In genomic region chr14:61524211-61524806, GRCh38 we compare ENCODE assay signal across 8 cellular contexts.
DNase-seq lines count a peak whose midpoint lies in the region; ATAC-seq and TF ChIP-seq lines count a peak whose summit lies in the region.

No MANE protein-coding gene starts in this region.

- H3K79me1 ChIP-seq in neuronal stem cell (ENCODE audit: low read depth, low read length): no peaks in the 10 kb centered on the region

- H3K36me3 ChIP-seq in right lobe of liver (no peaks in the 10 kb centered on the region), neuronal stem cell (replicated peaks in 1 of 2; ENCODE audit: control insufficient read depth in 2 of 2, insufficient read depth in 2 of 2, low read length in 2 of 2) (no peaks in the 10 kb centered on the region)

- H2AFZ ChIP-seq in neuronal stem cell (ENCODE audit: low read length): no peak overlapping the region

- no peak overlapping the region for H4K8ac ChIP-seq in neuronal stem cell (ENCODE audit: low read depth, low read length)

- no peak overlapping the region for H2AK5ac ChIP-seq in neuronal stem cell (ENCODE audit: low read depth, low read length)

- H4K91ac ChIP-seq in neuronal stem cell (ENCODE audit: low read depth, low read length, poor library complexity): no peak overlapping the region

- no peak overlapping the region for H2BK12ac ChIP-seq in neuronal stem cell (ENCODE audit: low read length)

- H3K27me3 ChIP-seq in right lobe of liver: no peaks in the 10 kb centered on the region
- peaks cover 0 to 3% (median 0%) of the 10 kb centered on the region in 3 experiments for H3K27me3 ChIP-seq in neuronal stem cell (ENCODE audit: control insufficient read depth in 3 of 3, insufficient read depth in 3 of 3, low read depth in 1 of 3, low read length in 3 of 3)

- no peak overlapping the region for H2BK15ac ChIP-seq in neuronal stem cell (ENCODE audit: low read length)

- H3K9ac ChIP-seq in neuronal stem cell (ENCODE audit: low read depth, low read length, poor library complexity): no peak overlapping the region

- H3K4me1 ChIP-seq in right lobe of liver: peaks cover 0 to 37% (median 21%) of the 10 kb centered on the region in 4 donors
- peaks cover 11 to 14% of the 10 kb centered on the region in 2 donors for H3K4me1 ChIP-seq in neuronal stem cell (ENCODE audit: control insufficient read depth in 2 of 2, insufficient read depth in 1 of 2, low read depth in 1 of 2, low read length in 2 of 2)

- no peak overlapping the region for H2BK120ac ChIP-seq in neuronal stem cell (ENCODE audit: low read depth, low read length)

- no peak overlapping the region for H3K23ac ChIP-seq in neuronal stem cell (ENCODE audit: low read depth, low read length, poor library complexity)

- H3K4me2 ChIP-seq in neuronal stem cell (ENCODE audit: insufficient read depth, low read length, poor library complexity, severe bottlenecking): no peak overlapping the region

- H3K4me3 ChIP-seq in AG10803 (ENCODE audit: low read length) (no peak overlapping the region), right lobe of liver (no peak overlapping the region), neuronal stem cell (ENCODE audit: low read length in 2 of 2) (no peak overlapping the region)

- H3K9me3 ChIP-seq in right lobe of liver (no peaks in the 10 kb centered on the region), neuronal stem cell (replicated peaks in 1 of 2; ENCODE audit: control insufficient read depth in 2 of 2, insufficient read depth in 1 of 2, low read depth in 1 of 2, low read length in 2 of 2) (no peaks in the 10 kb centered on the region)

- peak; percentile 82 for DNase-seq in AG10803 (ENCODE audit: low read depth)
- DNase-seq in LHCN-M2 (ENCODE audit: low read depth): peak; percentile 95
- peak; percentile 75 for DNase-seq in astrocyte of the hippocampus (ENCODE audit: low read depth, low spot score)
- DNase-seq in right lobe of liver: no peak
- no peak for DNase-seq in HPDE6-E6E7 (ENCODE audit: extremely low spot score)
- DNase-seq in activated CD4-positive, CD25-positive, alpha-beta regulatory T cell treated with anti-CD3 and anti-CD28 coated beads, Interleukin-2, amount 50 U/mL, for 72 hours: no peak
- DNase-seq in neuronal stem cell (ENCODE audit: low spot score): no peak

- H3K4ac ChIP-seq in neuronal stem cell (ENCODE audit: low read length): no peak overlapping the region

- intact Hi-C loops in right lobe of liver (cut with DNase I): no loop called here

- H3K14ac ChIP-seq in neuronal stem cell (ENCODE audit: low read length): no peak overlapping the region

- no peak overlapping the region for H3K18ac ChIP-seq in neuronal stem cell (ENCODE audit: low read length)

- 7% methylated on average over 4 of the region's 4 CpGs for WGBS in right lobe of liver (ENCODE audit: insufficient coverage, low coverage, low lambda C conversion rate, missing lambda C conversion rate)
- WGBS in neuronal stem cell (ENCODE audit: extremely low coverage in 2 of 2, insufficient read length in 2 of 2, insufficient replicate concordance in 1 of 2), 2 donors: no CpG with 5 or more reads among the region's 4 CpGs

- no peak for TF ChIP-seq POLR2A in right lobe of liver (IDR thresholded peaks at IDR 0.05)

- TF ChIP-seq CTCF in AG10803 (conservative IDR thresholded peaks at IDR 0.05; ENCODE audit: low read length): no peak
- no peak for TF ChIP-seq CTCF in right lobe of liver (IDR thresholded peaks at IDR 0.05)

- ATAC-seq in right lobe of liver (peak; percentile 21 to 56 (median 42)), HG03175 (IDR thresholded peaks at IDR 0.05; ENCODE audit: unreplicated experiment) (no peak)

- H3K27ac ChIP-seq in right lobe of liver (peak overlapping the region; percentile 59 to 85 (median 84)), neuronal stem cell (replicated peaks; ENCODE audit: low read length) (no peak overlapping the region)

- H2BK5ac ChIP-seq in neuronal stem cell (ENCODE audit: low read length): no peak overlapping the region

Comparison
In these comparisons a context has a peak if more than half of its experiments do, and no peak if none do; other contexts are left out.
1. DNase-seq: peak in AG10803 (single experiment), LHCN-M2 (single experiment) and astrocyte of the hippocampus (single experiment); none in right lobe of liver (0 of 3), HPDE6-E6E7 (single experiment), activated CD4-positive, CD25-positive, alpha-beta regulatory T cell treated with anti-CD3 and anti-CD28 coated beads, Interleukin-2, amount 50 U/mL, for 72 hours (single experiment) and neuronal stem cell (single experiment).